In genomic region chr12:52924764-52925716, GRCh38 we compare ENCODE assay signal across 1 cellular context.
A peak's percentile ranks its signal among the peaks of the same experiment; 100 is the strongest.
TF ChIP-seq lines count a peak whose summit lies in the region.

No MANE protein-coding gene starts in this region.

TF ChIP-seq in SK-N-SH, 30 proteins besides CTCF, POLR2A, EP300 and RAD21 (continued from another document):
- TF ChIP-seq MAX (IDR thresholded peaks at IDR 0.05; ENCODE audit: low read depth) (peak; percentile 42; the same call in 1 of the 2 replicates), YY1 (IDR thresholded peaks at IDR 0.05; ENCODE audit: low read depth) (0 out of 2 replicates have a peak, but pooled peaks have one; percentile 38), MEF2A (IDR thresholded peaks at IDR 0.05; ENCODE audit: borderline replicate concordance, low read depth) (0 out of 2 replicates have a peak, but pooled peaks have one; percentile 18), FOXM1 (IDR thresholded peaks at IDR 0.05; ENCODE audit: low read depth) (no peak), REST (IDR thresholded peaks at IDR 0.05; ENCODE audit: low read depth, low read length) (peak; percentile 51; the same call in 1 of the 2 replicates), PBX3 (IDR thresholded peaks at IDR 0.05) (peak; percentile 91), TAF1 (IDR thresholded peaks at IDR 0.05; ENCODE audit: borderline replicate concordance, low read depth, low read length) (no peak; the same call in 1 of the 2 replicates), ELF1 (IDR thresholded peaks at IDR 0.05) (no peak; the same call in 1 of the 2 replicates), JUND (IDR thresholded peaks at IDR 0.05) (peak; percentile 79), NFIC (IDR thresholded peaks at IDR 0.05; ENCODE audit: borderline replicate concordance) (peak; percentile 66), RCOR1 (IDR thresholded peaks at IDR 0.05; ENCODE audit: low read length) (no peak), RXRA (IDR thresholded peaks at IDR 0.05; ENCODE audit: borderline replicate concordance, low read depth) (peak; percentile 96), SMC3 (IDR thresholded peaks at IDR 0.05; ENCODE audit: low read depth, low read length) (no peak), CHD2 (IDR thresholded peaks at IDR 0.05; ENCODE audit: low read length, partially characterized antibody) (no peak), FOSL2 (IDR thresholded peaks at IDR 0.05; ENCODE audit: borderline replicate concordance, low read depth) (peak; percentile 79), TCF12 (IDR thresholded peaks at IDR 0.05) (peak; percentile 96), RFX5 (IDR thresholded peaks at IDR 0.05; ENCODE audit: low read length) (no peak)
